ENCODE assay signal across 13 cellular contexts in genomic region chr17:56793947-56794346, GRCh38.
"Had no signal": no experiment of that assay in that cellular context is flagged by ENCODE, and none has a peak within 500 bp of the region (broad histone marks: within the 10 kb centered on the region; RNA-seq: fewer than 3 reads in every experiment).

No MANE protein-coding gene starts in this region.

- H3K4me1 ChIP-seq: pancreas, uterus had no signal

- H3K27ac Mint-ChIP-seq: activated naive CD4-positive, alpha-beta T cell treated with anti-CD3 and anti-CD28 coated beads, Interleukin-2, amount 10 ng/mL, durations not matched to agents 7 days and 5 days; activated T-helper 2 cell treated with anti-CD3 and anti-CD28 coated beads, Interferon-gamma antibody, Interleukin-2, Interleukin-4, amounts not matched to agents 10 μg/mL and 5 μg/mL and 100 μg/mL, durations not matched to agents 14 hours and 24 hours and 36 hours had no signal

- H3K27me3 Mint-ChIP-seq: activated naive CD4-positive, alpha-beta T cell treated with anti-CD3 and anti-CD28 coated beads, Interleukin-2, amount 10 ng/mL, durations not matched to agents 7 days and 5 days had no signal

- H3K27ac ChIP-seq: coronary artery, heart right ventricle, pancreas, skin epidermis, uterus had no signal

- H3K4me3 Mint-ChIP-seq: activated naive CD4-positive, alpha-beta T cell treated with anti-CD3 and anti-CD28 coated beads, Interleukin-2, amount 10 ng/mL, durations not matched to agents 7 days and 5 days had no signal

- DNase-seq: activated CD4-positive, alpha-beta T cell treated with anti-CD3 and anti-CD28 coated beads for 4 hours; activated naive CD4-positive, alpha-beta T cell treated with anti-CD3 and anti-CD28 coated beads, Interleukin-2, amount 10 ng/mL, durations not matched to agents 7 days and 5 days; effector CD4-positive, alpha-beta T cell; heart right ventricle; left ventricle myocardium superior; mesendoderm; pancreas; uterus had no signal

- H3K9me3 ChIP-seq: heart right ventricle, pancreas, uterus had no signal

- FAIRE-seq: endothelial cell of umbilical vein, frontal cortex, pancreas had no signal

- H3K4me3 ChIP-seq: coronary artery, heart right ventricle, pancreas, skin epidermis, uterus had no signal

- H3K4me1 Mint-ChIP-seq: activated naive CD4-positive, alpha-beta T cell treated with anti-CD3 and anti-CD28 coated beads, Interleukin-2, amount 10 ng/mL, durations not matched to agents 7 days and 5 days had no signal

- ATAC-seq: heart right ventricle, left ventricle myocardium superior, pancreas had no signal

- H3K27me3 ChIP-seq: heart right ventricle, pancreas, uterus had no signal

- H3K36me3 ChIP-seq: heart right ventricle, pancreas, uterus had no signal
